In genomic region chr12:62603061-62603810, GRCh38 we compare ENCODE assay signal across 8 cellular contexts.
DNase-seq lines count a peak whose midpoint lies in the region; ATAC-seq and TF ChIP-seq lines count a peak whose summit lies in the region.

No MANE protein-coding gene starts in this region.

- WGBS in lung, 2 donors, result 0% methylated on average over 75 to 94 of the region's 94 CpGs

- intact Hi-C loops in activated CD4-positive, alpha-beta memory T cell treated with anti-CD3 and anti-CD28 coated beads for 36 hours (cut with micrococcal nuclease), result loop anchor here (2.0 to 10.0 kb wide), 3 partner anchors 168 to 1802 kb away; partner anchors contain the start of gene XPOT

- H3K36me3 ChIP-seq in duodenal mucosa (ENCODE audit: control insufficient read depth in 1 of 2, insufficient read depth in 2 of 2, low read length in 2 of 2) (no peaks in the 10 kb centered on the region), lung (ENCODE audit: control insufficient read depth in 2 of 2, insufficient read depth in 2 of 2, low read length in 2 of 2) (no peaks in the 10 kb centered on the region)

- no peak for TF ChIP-seq CTCF in lung (IDR thresholded peaks at IDR 0.05; ENCODE audit: control extremely low read depth, extremely low read depth)

- H3K27me3 ChIP-seq in duodenal mucosa (ENCODE audit: control insufficient read depth in 1 of 2, insufficient read depth in 2 of 2, low read length in 2 of 2) (no peaks in the 10 kb centered on the region), lung (ENCODE audit: control insufficient read depth, insufficient read depth) (no peaks in the 10 kb centered on the region)

- H3K4me3 Mint-ChIP-seq in activated CD4-positive, alpha-beta memory T cell treated with anti-CD3 and anti-CD28 coated beads for 36 hours, result peak overlapping the region; percentile 84

- peaks cover 7% of the 10 kb centered on the region for H3K36me3 Mint-ChIP-seq in activated CD4-positive, alpha-beta memory T cell treated with anti-CD3 and anti-CD28 coated beads for 36 hours

- H3K4me3 ChIP-seq in duodenal mucosa (ENCODE audit: low read depth in 1 of 2, low read length in 2 of 2), result peak overlapping the region; percentile 85 to 88
- H3K4me3 ChIP-seq in lung, result peak overlapping the region; percentile 85

- peaks cover 12 to 22% of the 10 kb centered on the region in 2 donors for H3K4me1 ChIP-seq in duodenal mucosa (ENCODE audit: control insufficient read depth in 1 of 2, insufficient read depth in 2 of 2, low read length in 2 of 2)
- peaks cover 0 to 8% of the 10 kb centered on the region in 2 donors for H3K4me1 ChIP-seq in lung (ENCODE audit: control insufficient read depth in 2 of 2, insufficient read depth in 2 of 2, low read length in 2 of 2)

- peaks cover 35% of the 10 kb centered on the region for H3K4me1 Mint-ChIP-seq in activated CD4-positive, alpha-beta memory T cell treated with anti-CD3 and anti-CD28 coated beads for 36 hours (ENCODE audit: low read depth)

- ATAC-seq in HG03432 (IDR thresholded peaks at IDR 0.05; ENCODE audit: unreplicated experiment), result peak; percentile 72
- peak; percentile 90 for ATAC-seq in lung (ENCODE audit: insufficient read depth, low FRiP score)

- no peaks in the 10 kb centered on the region for H3K27me3 Mint-ChIP-seq in activated CD4-positive, alpha-beta memory T cell treated with anti-CD3 and anti-CD28 coated beads for 36 hours

- peak; percentile 61 to 95 (median 90) for DNase-seq in C1 segment of cervical spinal cord (lab: John Stamatoyannopoulos, UW)
- peak; percentile 71 to 94 for DNase-seq in NCI-H526 (lab: John Stamatoyannopoulos, UW)
- DNase-seq in activated CD4-positive, alpha-beta memory T cell treated with anti-CD3 and anti-CD28 coated beads for 36 hours, result peak; percentile 85
- DNase-seq in lung (ENCODE audit: low spot score), result peak; percentile 82
- peak; percentile 54 to 72 (median 63) for DNase-seq in stimulated activated CD4-positive, alpha-beta T cell treated with anti-CD3 and anti-CD28 coated beads, TNF-alpha, amount 100 ng/mL, for 24 hours (ENCODE audit: low read depth in 3 of 3)

- CTCF ChIA-PET in activated CD4-positive, alpha-beta memory T cell treated with anti-CD3 and anti-CD28 coated beads for 36 hours (lab: Charles Lee), result interaction anchor here (0.6 to 1.9 kb wide), 8 partner anchors 20 to 210 kb away, joined by 3 to 7 read pairs (median 4); no protein-coding TSS in a partner anchor

- peak; percentile 69 for TF ChIP-seq POLR2A in GM19193 (IDR thresholded peaks at IDR 0.05; ENCODE audit: extremely low read depth, insufficient read depth, insufficient read length)

- peak overlapping the region; percentile 99 for H3K27ac Mint-ChIP-seq in activated CD4-positive, alpha-beta memory T cell treated with anti-CD3 and anti-CD28 coated beads for 36 hours

- H3K9ac ChIP-seq in duodenal mucosa (ENCODE audit: low read depth in 1 of 2, low read length in 2 of 2), result peak overlapping the region; percentile 78 to 90

- H3K9me3 ChIP-seq in duodenal mucosa (ENCODE audit: control insufficient read depth in 1 of 2, low read length in 2 of 2) (no peaks in the 10 kb centered on the region), lung (ENCODE audit: control insufficient read depth in 2 of 2, insufficient read depth in 1 of 2, low read length in 1 of 2) (no peaks in the 10 kb centered on the region)

- H3K27ac ChIP-seq in duodenal mucosa (ENCODE audit: low read depth, low read length), result peak overlapping the region; percentile 98
- H3K27ac ChIP-seq in lung (ENCODE audit: low read depth in 1 of 2, low read length in 1 of 2), result peak overlapping the region; percentile 95 to 100

- H3K9me3 Mint-ChIP-seq in activated CD4-positive, alpha-beta memory T cell treated with anti-CD3 and anti-CD28 coated beads for 36 hours, result no peaks in the 10 kb centered on the region

- POLR2A ChIA-PET in activated CD4-positive, alpha-beta memory T cell treated with anti-CD3 and anti-CD28 coated beads for 36 hours (lab: Charles Lee), result interaction anchor here (0.6 to 2.0 kb wide), 9 partner anchors 11 to 168 kb away, joined by 3 to 28 read pairs (median 4); partner anchors contain the start of gene MON2

Comparison
In these comparisons a context has a peak if more than half of its experiments do, and no peak if none do; other contexts are left out.
1. Peak in every context shown above with its lines: DNase-seq, ATAC-seq, H3K4me3 ChIP-seq and H3K27ac ChIP-seq.